In genomic region chr11:133697603-133698002, GRCh38 we compare ENCODE assay signal across 24 cellular contexts.
"Had no signal": no experiment of that assay in that cellular context is flagged by ENCODE, and none has a peak within 500 bp of the region (broad histone marks: within the 10 kb centered on the region; RNA-seq: fewer than 3 reads in every experiment).

No MANE protein-coding gene starts in this region.

- H3K27me3 ChIP-seq: pancreas, stomach, suprapubic skin, tibial nerve had no signal

- H3K4me1 Mint-ChIP-seq: activated CD4-positive, alpha-beta T cell treated with anti-CD3 and anti-CD28 coated beads for 36 hours; activated naive CD8-positive, alpha-beta T cell treated with anti-CD3 and anti-CD28 coated beads, Interleukin-2, amount 10 ng/mL, durations not matched to agents 7 days and 5 days; stimulated activated memory B cell treated with anti-CD40 and anti-IgM and Interleukin-4, amounts not matched to agents 10 μg/mL and 1 μg/mL and 100 μg/mL, for 72 hours; T-cell had no signal

- H3K36me3 ChIP-seq: pancreas, stomach, suprapubic skin, tibial nerve had no signal

- H3K36me3 Mint-ChIP-seq: activated naive CD8-positive, alpha-beta T cell treated with anti-CD3 and anti-CD28 coated beads, Interleukin-2, amount 10 ng/mL, durations not matched to agents 7 days and 5 days; natural killer cell treated with Interleukin-12 subunit alpha and Interleukin-12 subunit beta and Interleukin-15 and Interleukin-18, amount 100 ng/mL, for 72 hours; stimulated activated memory B cell treated with anti-CD40 and anti-IgM and Interleukin-4, amounts not matched to agents 10 μg/mL and 1 μg/mL and 100 μg/mL, for 72 hours; T-cell; WTC11 had no signal

- H3K4me1 ChIP-seq: pancreas, stomach, suprapubic skin, tibial nerve had no signal

- H3K9me3 ChIP-seq: pancreas, stomach, suprapubic skin, tibial nerve had no signal

- H3K4me3 ChIP-seq: pancreas, smooth muscle cell, stomach, suprapubic skin, tibial nerve had no signal

- ATAC-seq: activated CD4-positive, alpha-beta T cell treated with anti-CD3 and anti-CD28 coated beads for 36 hours; activated T-cell treated with anti-CD3 and anti-CD28 coated beads, Interleukin-2, amount 50 U/mL, for 4 hours; left lobe of liver; natural killer cell treated with Interleukin-12 subunit alpha and Interleukin-12 subunit beta and Interleukin-15 and Interleukin-18, amount 100 ng/mL, for 72 hours; pancreas; sciatic nerve; stimulated activated memory B cell treated with anti-CD40 and anti-IgM and Interleukin-4, amounts not matched to agents 10 μg/mL and 1 μg/mL and 100 μg/mL, for 72 hours; T-cell; WTC11 had no signal

- H3K4me3 Mint-ChIP-seq: activated CD4-positive, alpha-beta T cell treated with anti-CD3 and anti-CD28 coated beads for 36 hours; activated naive CD4-positive, alpha-beta T cell treated with anti-CD3 and anti-CD28 coated beads for 36 hours; activated naive CD8-positive, alpha-beta T cell treated with anti-CD3 and anti-CD28 coated beads, Interleukin-2, amount 10 ng/mL, durations not matched to agents 7 days and 5 days; activated T-cell treated with anti-CD3 and anti-CD28 coated beads, Interleukin-2, amount 50 U/mL, for 4 hours; natural killer cell treated with Interleukin-12 subunit alpha and Interleukin-12 subunit beta and Interleukin-15 and Interleukin-18, amount 100 ng/mL, for 72 hours; stimulated activated memory B cell treated with anti-CD40 and anti-IgM and Interleukin-4, amounts not matched to agents 10 μg/mL and 1 μg/mL and 100 μg/mL, for 72 hours; T-cell; T-helper 2 cell treated with Interferon-gamma antibody and Interleukin-4, amounts not matched to agents 5 μg/mL and 100 μg/mL, for 36 hours; WTC11 had no signal

- DNase-seq: activated CD4-positive, alpha-beta T cell treated with anti-CD3 and anti-CD28 coated beads for 36 hours; activated CD4-positive, alpha-beta T cell treated with anti-CD3 and anti-CD28 coated beads, Interleukin-2, amount 50 U/mL, for 4 hours; activated CD8-positive, alpha-beta memory T cell treated with anti-CD3 and anti-CD28 coated beads, Interleukin-2, amount 50 U/mL, for 48 hours; activated naive CD4-positive, alpha-beta T cell treated with anti-CD3 and anti-CD28 coated beads for 36 hours; activated naive CD8-positive, alpha-beta T cell treated with anti-CD3 and anti-CD28 coated beads, Interleukin-2, amount 10 ng/mL, durations not matched to agents 7 days and 5 days; activated T-cell treated with anti-CD3 and anti-CD28 coated beads, Interleukin-2, amount 50 U/mL, for 4 hours; amniotic stem cell; kidney; midbrain; pancreas; stimulated activated CD4-positive, alpha-beta T cell treated with anti-CD3 and anti-CD28 coated beads, Interleukin-15, amount 100 ng/mL, for 24 hours; stomach; T-cell had no signal

- H3K27ac Mint-ChIP-seq: activated CD4-positive, alpha-beta T cell treated with anti-CD3 and anti-CD28 coated beads for 36 hours; activated naive CD4-positive, alpha-beta T cell treated with anti-CD3 and anti-CD28 coated beads for 36 hours; activated naive CD8-positive, alpha-beta T cell treated with anti-CD3 and anti-CD28 coated beads, Interleukin-2, amount 10 ng/mL, durations not matched to agents 7 days and 5 days; activated T-helper 2 cell treated with anti-CD3 and anti-CD28 coated beads, Interferon-gamma antibody, Interleukin-2, Interleukin-4, amounts not matched to agents 10 μg/mL and 5 μg/mL and 100 μg/mL, durations not matched to agents 14 hours and 24 hours and 36 hours; natural killer cell treated with Interleukin-12 subunit alpha and Interleukin-12 subunit beta and Interleukin-15 and Interleukin-18, amount 100 ng/mL, for 72 hours; stimulated activated memory B cell treated with anti-CD40 and anti-IgM and Interleukin-4, amounts not matched to agents 10 μg/mL and 1 μg/mL and 100 μg/mL, for 72 hours; T-cell; T-helper 2 cell treated with Interferon-gamma antibody and Interleukin-4, amounts not matched to agents 5 μg/mL and 100 μg/mL, for 36 hours; WTC11 had no signal

- H3K27ac ChIP-seq: epithelial cell of prostate, pancreas, stomach, suprapubic skin, tibial nerve had no signal

- H3K9me3 Mint-ChIP-seq: activated naive CD4-positive, alpha-beta T cell treated with anti-CD3 and anti-CD28 coated beads for 36 hours; activated naive CD8-positive, alpha-beta T cell treated with anti-CD3 and anti-CD28 coated beads, Interleukin-2, amount 10 ng/mL, durations not matched to agents 7 days and 5 days; activated T-cell treated with anti-CD3 and anti-CD28 coated beads, Interleukin-2, amount 50 U/mL, for 4 hours; activated T-helper 2 cell treated with anti-CD3 and anti-CD28 coated beads, Interferon-gamma antibody, Interleukin-2, Interleukin-4, amounts not matched to agents 10 μg/mL and 5 μg/mL and 100 μg/mL, durations not matched to agents 14 hours and 24 hours and 36 hours; stimulated activated memory B cell treated with anti-CD40 and anti-IgM and Interleukin-4, amounts not matched to agents 10 μg/mL and 1 μg/mL and 100 μg/mL, for 72 hours; T-helper 2 cell treated with Interferon-gamma antibody and Interleukin-4, amounts not matched to agents 5 μg/mL and 100 μg/mL, for 36 hours had no signal

- H3K27me3 Mint-ChIP-seq: activated naive CD8-positive, alpha-beta T cell treated with anti-CD3 and anti-CD28 coated beads, Interleukin-2, amount 10 ng/mL, durations not matched to agents 7 days and 5 days; natural killer cell treated with Interleukin-12 subunit alpha and Interleukin-12 subunit beta and Interleukin-15 and Interleukin-18, amount 100 ng/mL, for 72 hours; stimulated activated memory B cell treated with anti-CD40 and anti-IgM and Interleukin-4, amounts not matched to agents 10 μg/mL and 1 μg/mL and 100 μg/mL, for 72 hours had no signal
